1 cellular context compared by ENCODE assay signal in genomic region chr11:72813740-72814138, GRCh38.
A peak's percentile ranks its signal among the peaks of the same experiment; 100 is the strongest.
TF ChIP-seq lines count a peak whose summit lies in the region.

No MANE protein-coding gene starts in this region.

TF ChIP-seq in HepG2, 621 proteins besides CTCF, POLR2A, EP300 and RAD21 (continued from another document and continues in another):
- TF ChIP-seq EEA1 (CRISPR knock-in tag; IDR thresholded peaks at IDR 0.05; ENCODE audit: borderline replicate concordance) (no peak), TEF (CRISPR knock-in tag; IDR thresholded peaks at IDR 0.05) (no peak), ZNF263 (CRISPR knock-in tag; IDR thresholded peaks at IDR 0.05) (no peak), NCOR1 (IDR thresholded peaks at IDR 0.05; ENCODE audit: borderline replicate concordance, low read length) (no peak), FOXO4 (CRISPR knock-in tag; conservative IDR thresholded peaks at IDR 0.05) (no peak), ZFP36L2 (CRISPR knock-in tag; IDR thresholded peaks at IDR 0.05) (0 out of 2 replicates have a peak, but pooled peaks have one; percentile 39), ZSCAN21 (CRISPR knock-in tag; IDR thresholded peaks at IDR 0.05; ENCODE audit: borderline replicate concordance) (peak; percentile 51; the same call in 1 of the 2 replicates), ZBTB39 (CRISPR knock-in tag; IDR thresholded peaks at IDR 0.05) (no peak), ZNF280B (CRISPR knock-in tag; IDR thresholded peaks at IDR 0.05; ENCODE audit: borderline replicate concordance) (peak; percentile 69; the same call in 1 of the 2 replicates), KAT2B (IDR thresholded peaks at IDR 0.05; ENCODE audit: borderline replicate concordance, low read depth, low read length) (no peak), ZNF329 (CRISPR knock-in tag; IDR thresholded peaks at IDR 0.05; ENCODE audit: low read depth) (no peak), MLX (CRISPR knock-in tag; IDR thresholded peaks at IDR 0.05) (no peak; the same call in 1 of the 2 replicates), ATAD3A (CRISPR knock-in tag; IDR thresholded peaks at IDR 0.05) (no peak; the same call in 1 of the 2 replicates), ZSCAN30 (CRISPR knock-in tag; IDR thresholded peaks at IDR 0.05) (no peak), NFYB (CRISPR knock-in tag; IDR thresholded peaks at IDR 0.05) (no peak; the same call in 1 of the 2 replicates), ATF7 (IDR thresholded peaks at IDR 0.05) (no peak), ATF7 (CRISPR knock-in tag; IDR thresholded peaks at IDR 0.05) (no peak), RFX5 (IDR thresholded peaks at IDR 0.05; ENCODE audit: low read depth, low read length) (no peak), ZNF891 (CRISPR knock-in tag; IDR thresholded peaks at IDR 0.05) (peak; percentile 71; the same call in 1 of the 2 replicates), ZNF768 (CRISPR knock-in tag; IDR thresholded peaks at IDR 0.05) (peak; percentile 49; the same call in 1 of the 2 replicates), NONO (IDR thresholded peaks at IDR 0.05) (no peak), NONO (CRISPR knock-in tag; conservative IDR thresholded peaks at IDR 0.05) (no peak; the same call in 1 of the 2 replicates), ZNF180 (CRISPR knock-in tag; IDR thresholded peaks at IDR 0.05; ENCODE audit: borderline replicate concordance, low read depth) (no peak), ZNF577 (CRISPR knock-in tag; IDR thresholded peaks at IDR 0.05; ENCODE audit: borderline replicate concordance, low read depth) (no peak), ZNF367 (CRISPR knock-in tag; IDR thresholded peaks at IDR 0.05; ENCODE audit: borderline replicate concordance) (peak; percentile 33; the same call in 1 of the 2 replicates), ZNF234 (CRISPR knock-in tag; conservative IDR thresholded peaks at IDR 0.05) (peak; percentile 81; the same call in 1 of the 2 replicates), SRSF1 (optimal IDR thresholded peaks at IDR 0.05; ENCODE audit: low read depth, low read length) (peak; percentile 27), ZGPAT (CRISPR knock-in tag; IDR thresholded peaks at IDR 0.05) (peak; percentile 82), ZNF512 (CRISPR knock-in tag; IDR thresholded peaks at IDR 0.05) (no peak)
- TF ChIP-seq, protein P1, sequence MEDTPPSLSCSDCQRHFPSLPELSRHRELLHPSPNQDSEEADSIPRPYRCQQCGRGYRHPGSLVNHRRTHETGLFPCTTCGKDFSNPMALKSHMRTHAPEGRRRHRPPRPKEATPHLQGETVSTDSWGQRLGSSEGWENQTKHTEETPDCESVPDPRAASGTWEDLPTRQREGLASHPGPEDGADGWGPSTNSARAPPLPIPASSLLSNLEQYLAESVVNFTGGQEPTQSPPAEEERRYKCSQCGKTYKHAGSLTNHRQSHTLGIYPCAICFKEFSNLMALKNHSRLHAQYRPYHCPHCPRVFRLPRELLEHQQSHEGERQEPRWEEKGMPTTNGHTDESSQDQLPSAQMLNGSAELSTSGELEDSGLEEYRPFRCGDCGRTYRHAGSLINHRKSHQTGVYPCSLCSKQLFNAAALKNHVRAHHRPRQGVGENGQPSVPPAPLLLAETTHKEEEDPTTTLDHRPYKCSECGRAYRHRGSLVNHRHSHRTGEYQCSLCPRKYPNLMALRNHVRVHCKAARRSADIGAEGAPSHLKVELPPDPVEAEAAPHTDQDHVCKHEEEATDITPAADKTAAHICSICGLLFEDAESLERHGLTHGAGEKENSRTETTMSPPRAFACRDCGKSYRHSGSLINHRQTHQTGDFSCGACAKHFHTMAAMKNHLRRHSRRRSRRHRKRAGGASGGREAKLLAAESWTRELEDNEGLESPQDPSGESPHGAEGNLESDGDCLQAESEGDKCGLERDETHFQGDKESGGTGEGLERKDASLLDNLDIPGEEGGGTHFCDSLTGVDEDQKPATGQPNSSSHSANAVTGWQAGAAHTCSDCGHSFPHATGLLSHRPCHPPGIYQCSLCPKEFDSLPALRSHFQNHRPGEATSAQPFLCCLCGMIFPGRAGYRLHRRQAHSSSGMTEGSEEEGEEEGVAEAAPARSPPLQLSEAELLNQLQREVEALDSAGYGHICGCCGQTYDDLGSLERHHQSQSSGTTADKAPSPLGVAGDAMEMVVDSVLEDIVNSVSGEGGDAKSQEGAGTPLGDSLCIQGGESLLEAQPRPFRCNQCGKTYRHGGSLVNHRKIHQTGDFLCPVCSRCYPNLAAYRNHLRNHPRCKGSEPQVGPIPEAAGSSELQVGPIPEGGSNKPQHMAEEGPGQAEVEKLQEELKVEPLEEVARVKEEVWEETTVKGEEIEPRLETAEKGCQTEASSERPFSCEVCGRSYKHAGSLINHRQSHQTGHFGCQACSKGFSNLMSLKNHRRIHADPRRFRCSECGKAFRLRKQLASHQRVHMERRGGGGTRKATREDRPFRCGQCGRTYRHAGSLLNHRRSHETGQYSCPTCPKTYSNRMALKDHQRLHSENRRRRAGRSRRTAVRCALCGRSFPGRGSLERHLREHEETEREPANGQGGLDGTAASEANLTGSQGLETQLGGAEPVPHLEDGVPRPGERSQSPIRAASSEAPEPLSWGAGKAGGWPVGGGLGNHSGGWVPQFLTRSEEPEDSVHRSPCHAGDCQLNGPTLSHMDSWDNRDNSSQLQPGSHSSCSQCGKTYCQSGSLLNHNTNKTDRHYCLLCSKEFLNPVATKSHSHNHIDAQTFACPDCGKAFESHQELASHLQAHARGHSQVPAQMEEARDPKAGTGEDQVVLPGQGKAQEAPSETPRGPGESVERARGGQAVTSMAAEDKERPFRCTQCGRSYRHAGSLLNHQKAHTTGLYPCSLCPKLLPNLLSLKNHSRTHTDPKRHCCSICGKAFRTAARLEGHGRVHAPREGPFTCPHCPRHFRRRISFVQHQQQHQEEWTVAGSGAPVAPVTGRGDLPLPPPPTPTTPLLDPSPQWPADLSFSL (CRISPR knock-in tag; IDR thresholded peaks at IDR 0.05) = no peak
- TF ChIP-seq, protein P2, sequence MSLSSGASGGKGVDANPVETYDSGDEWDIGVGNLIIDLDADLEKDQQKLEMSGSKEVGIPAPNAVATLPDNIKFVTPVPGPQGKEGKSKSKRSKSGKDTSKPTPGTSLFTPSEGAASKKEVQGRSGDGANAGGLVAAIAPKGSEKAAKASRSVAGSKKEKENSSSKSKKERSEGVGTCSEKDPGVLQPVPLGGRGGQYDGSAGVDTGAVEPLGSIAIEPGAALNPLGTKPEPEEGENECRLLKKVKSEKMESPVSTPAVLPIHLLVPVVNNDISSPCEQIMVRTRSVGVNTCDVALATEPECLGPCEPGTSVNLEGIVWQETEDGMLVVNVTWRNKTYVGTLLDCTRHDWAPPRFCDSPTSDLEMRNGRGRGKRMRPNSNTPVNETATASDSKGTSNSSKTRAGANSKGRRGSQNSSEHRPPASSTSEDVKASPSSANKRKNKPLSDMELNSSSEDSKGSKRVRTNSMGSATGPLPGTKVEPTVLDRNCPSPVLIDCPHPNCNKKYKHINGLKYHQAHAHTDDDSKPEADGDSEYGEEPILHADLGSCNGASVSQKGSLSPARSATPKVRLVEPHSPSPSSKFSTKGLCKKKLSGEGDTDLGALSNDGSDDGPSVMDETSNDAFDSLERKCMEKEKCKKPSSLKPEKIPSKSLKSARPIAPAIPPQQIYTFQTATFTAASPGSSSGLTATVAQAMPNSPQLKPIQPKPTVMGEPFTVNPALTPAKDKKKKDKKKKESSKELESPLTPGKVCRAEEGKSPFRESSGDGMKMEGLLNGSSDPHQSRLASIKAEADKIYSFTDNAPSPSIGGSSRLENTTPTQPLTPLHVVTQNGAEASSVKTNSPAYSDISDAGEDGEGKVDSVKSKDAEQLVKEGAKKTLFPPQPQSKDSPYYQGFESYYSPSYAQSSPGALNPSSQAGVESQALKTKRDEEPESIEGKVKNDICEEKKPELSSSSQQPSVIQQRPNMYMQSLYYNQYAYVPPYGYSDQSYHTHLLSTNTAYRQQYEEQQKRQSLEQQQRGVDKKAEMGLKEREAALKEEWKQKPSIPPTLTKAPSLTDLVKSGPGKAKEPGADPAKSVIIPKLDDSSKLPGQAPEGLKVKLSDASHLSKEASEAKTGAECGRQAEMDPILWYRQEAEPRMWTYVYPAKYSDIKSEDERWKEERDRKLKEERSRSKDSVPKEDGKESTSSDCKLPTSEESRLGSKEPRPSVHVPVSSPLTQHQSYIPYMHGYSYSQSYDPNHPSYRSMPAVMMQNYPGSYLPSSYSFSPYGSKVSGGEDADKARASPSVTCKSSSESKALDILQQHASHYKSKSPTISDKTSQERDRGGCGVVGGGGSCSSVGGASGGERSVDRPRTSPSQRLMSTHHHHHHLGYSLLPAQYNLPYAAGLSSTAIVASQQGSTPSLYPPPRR (CRISPR knock-in tag; IDR thresholded peaks at IDR 0.05; ENCODE audit: borderline replicate concordance) = no peak; the same call in 1 of the 2 replicates
- TF ChIP-seq, protein P3, sequence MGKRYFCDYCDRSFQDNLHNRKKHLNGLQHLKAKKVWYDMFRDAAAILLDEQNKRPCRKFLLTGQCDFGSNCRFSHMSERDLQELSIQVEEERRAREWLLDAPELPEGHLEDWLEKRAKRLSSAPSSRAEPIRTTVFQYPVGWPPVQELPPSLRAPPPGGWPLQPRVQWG (CRISPR knock-in tag; IDR thresholded peaks at IDR 0.05; ENCODE audit: borderline replicate concordance, low read depth) = no peak
